8 cellular contexts compared by ENCODE assay signal in genomic region chr13:94550030-94550738, GRCh38. TPM values are rescaled to one million over a fixed set of nuclear protein-coding genes. Genes with fewer than 3 reads are reported as not detected.
DNase-seq lines count a peak whose midpoint lies in the region; ATAC-seq and TF ChIP-seq lines count a peak whose summit lies in the region.

No MANE protein-coding gene starts in this region.

- peaks cover 12% of the 10 kb centered on the region for H3K4me1 Mint-ChIP-seq in activated T-helper 2 cell treated with anti-CD3 and anti-CD28 coated beads, Interferon-gamma antibody, Interleukin-2, Interleukin-4, amounts not matched to agents 10 μg/mL and 5 μg/mL and 100 μg/mL, durations not matched to agents 14 hours and 24 hours and 36 hours (ENCODE audit: low read depth)

- peaks cover 4% of the 10 kb centered on the region for H3K27me3 Mint-ChIP-seq in activated T-helper 2 cell treated with anti-CD3 and anti-CD28 coated beads, Interferon-gamma antibody, Interleukin-2, Interleukin-4, amounts not matched to agents 10 μg/mL and 5 μg/mL and 100 μg/mL, durations not matched to agents 14 hours and 24 hours and 36 hours (ENCODE audit: low read depth)

- no peaks in the 10 kb centered on the region for H3K27me3 ChIP-seq in left ventricle myocardium inferior (ENCODE audit: low read depth)

- peak overlapping the region; percentile 95 for H3K27ac ChIP-seq in left ventricle myocardium inferior (replicated peaks)

- H3K36me3 Mint-ChIP-seq in activated T-helper 2 cell treated with anti-CD3 and anti-CD28 coated beads, Interferon-gamma antibody, Interleukin-2, Interleukin-4, amounts not matched to agents 10 μg/mL and 5 μg/mL and 100 μg/mL, durations not matched to agents 14 hours and 24 hours and 36 hours (ENCODE audit: low read depth) = peaks cover 2% of the 10 kb centered on the region

- peaks cover 5% of the 10 kb centered on the region for H3K9me3 Mint-ChIP-seq in activated T-helper 2 cell treated with anti-CD3 and anti-CD28 coated beads, Interferon-gamma antibody, Interleukin-2, Interleukin-4, amounts not matched to agents 10 μg/mL and 5 μg/mL and 100 μg/mL, durations not matched to agents 14 hours and 24 hours and 36 hours

- H3K9me3 ChIP-seq in left ventricle myocardium inferior (replicated peaks) = no peaks in the 10 kb centered on the region

- DNase-seq in AG09309 (ENCODE audit: low read depth) (peak; percentile 7), left ventricle myocardium inferior (no peak), renal cortical epithelial cell (ENCODE audit: low read depth) (peak; percentile 44), NCI-H2107 treated with DMSO at 0.1 percent for 48 hours (lab: John Stamatoyannopoulos, UW; ENCODE audit: unreplicated experiment) (no peak), GF-D8 (lab: John Stamatoyannopoulos, UW) (no peak)
- DNase-seq in activated T-helper 2 cell treated with anti-CD3 and anti-CD28 coated beads, Interferon-gamma antibody, Interleukin-2, Interleukin-4, amounts not matched to agents 10 μg/mL and 5 μg/mL and 100 μg/mL, durations not matched to agents 14 hours and 24 hours and 36 hours (ENCODE audit: low spot score) = no peak

- H3K4me3 Mint-ChIP-seq in activated T-helper 2 cell treated with anti-CD3 and anti-CD28 coated beads, Interferon-gamma antibody, Interleukin-2, Interleukin-4, amounts not matched to agents 10 μg/mL and 5 μg/mL and 100 μg/mL, durations not matched to agents 14 hours and 24 hours and 36 hours (ENCODE audit: low read depth) = peak overlapping the region; percentile 77

- TF ChIP-seq CTCF in AG09309 (IDR thresholded peaks at IDR 0.05; ENCODE audit: control insufficient read depth, insufficient read depth, low read depth, low read length, missing control alignments) (no peak), left ventricle myocardium inferior (IDR thresholded peaks at IDR 0.05; ENCODE audit: borderline replicate concordance) (no peak)

- intact Hi-C loops in activated T-helper 2 cell treated with anti-CD3 and anti-CD28 coated beads, Interferon-gamma antibody, Interleukin-2, Interleukin-4, amounts not matched to agents 10 μg/mL and 5 μg/mL and 100 μg/mL, durations not matched to agents 14 hours and 24 hours and 36 hours (cut with micrococcal nuclease) = no loop called here
- intact Hi-C loops in left ventricle myocardium inferior (cut with micrococcal nuclease) = no loop called here

- ATAC-seq in GM19035 (IDR thresholded peaks at IDR 0.05; ENCODE audit: unreplicated experiment) = peak; percentile 4
- peak; percentile 1 for ATAC-seq in HG03520 (IDR thresholded peaks at IDR 0.05; ENCODE audit: unreplicated experiment)

- no peaks in the 10 kb centered on the region for H3K36me3 ChIP-seq in left ventricle myocardium inferior

- H3K4me3 ChIP-seq in AG09309 (ENCODE audit: control insufficient read depth, low read depth, low read length) (peak overlapping the region; percentile 68), left ventricle myocardium inferior (peak overlapping the region; percentile 83)

- H3K27ac Mint-ChIP-seq in activated T-helper 2 cell treated with anti-CD3 and anti-CD28 coated beads, Interferon-gamma antibody, Interleukin-2, Interleukin-4, amounts not matched to agents 10 μg/mL and 5 μg/mL and 100 μg/mL, durations not matched to agents 14 hours and 24 hours and 36 hours = peak overlapping the region; percentile 95

- H3K4me1 ChIP-seq in left ventricle myocardium inferior = peaks cover 24% of the 10 kb centered on the region

RNA-seq across cellular contexts. Expression of gene TGDS, which starts 45.8 kb away (rescaled TPM):
- total RNA-seq in activated T-helper 2 cell treated with anti-CD3 and anti-CD28 coated beads, Interferon-gamma antibody, Interleukin-2, Interleukin-4, amounts not matched to agents 10 μg/mL and 5 μg/mL and 100 μg/mL, durations not matched to agents 14 hours and 24 hours and 36 hours = 26.6 and 27.5 TPM in 2 replicates
- total RNA-seq in left ventricle myocardium inferior (3.7 TPM), renal cortical epithelial cell (18.0 and 29.3 TPM in 2 replicates)

RNA-seq across cellular contexts. Expression of gene GPR180, which starts 51.5 kb away (rescaled TPM):
- 9.2 and 9.4 TPM in 2 replicates for total RNA-seq in activated T-helper 2 cell treated with anti-CD3 and anti-CD28 coated beads, Interferon-gamma antibody, Interleukin-2, Interleukin-4, amounts not matched to agents 10 μg/mL and 5 μg/mL and 100 μg/mL, durations not matched to agents 14 hours and 24 hours and 36 hours
- total RNA-seq in left ventricle myocardium inferior (3.6 TPM), renal cortical epithelial cell (16.1 and 24.0 TPM in 2 replicates)

Comparison
In these comparisons a context has a peak if more than half of its experiments do, and no peak if none do; other contexts are left out.
1. DNase-seq: peak in AG09309 (single experiment) and renal cortical epithelial cell (single experiment); none in activated T-helper 2 cell treated with anti-CD3 and anti-CD28 coated beads, Interferon-gamma antibody, Interleukin-2, Interleukin-4, amounts not matched to agents 10 μg/mL and 5 μg/mL and 100 μg/mL, durations not matched to agents 14 hours and 24 hours and 36 hours (single experiment), left ventricle myocardium inferior (single experiment), NCI-H2107 treated with DMSO at 0.1 percent for 48 hours (single experiment) and GF-D8 (single experiment).